ENCODE assay signal across 9 cellular contexts in genomic region chr6:31559606-31559957, GRCh38. TPM values are rescaled to one million over a fixed set of nuclear protein-coding genes. Genes with fewer than 3 reads are reported as not detected.
DNase-seq lines count a peak whose midpoint lies in the region; ATAC-seq and TF ChIP-seq lines count a peak whose summit lies in the region.
"Had no signal": no experiment of that assay in that cellular context is flagged by ENCODE, and none has a peak within 500 bp of the region (broad histone marks: within the 10 kb centered on the region; RNA-seq: fewer than 3 reads in every experiment).

No MANE protein-coding gene starts in this region.

- H3K9me2 ChIP-seq in DOHH2 (replicated peaks; ENCODE audit: control insufficient read depth, low read length) = no peaks in the 10 kb centered on the region

- peak overlapping the region; percentile 85 for H3K27ac ChIP-seq in DOHH2 (ENCODE audit: low read depth, low read length)
- H3K27ac ChIP-seq in brain microvascular endothelial cell = peak overlapping the region; percentile 68
- peak overlapping the region; percentile 98 for H3K27ac ChIP-seq in neutrophil

- peaks cover 75% of the 10 kb centered on the region for H3K4me1 ChIP-seq in DOHH2 (ENCODE audit: control insufficient read depth, low read length)
- peaks cover 67 to 68% of the 10 kb centered on the region in 2 experiments for H3K4me1 ChIP-seq in neutrophil (ENCODE audit: control insufficient read depth in 1 of 2, insufficient read depth in 1 of 2, low read depth in 1 of 2, low read length in 1 of 2)
- peaks cover 4% of the 10 kb centered on the region for H3K4me1 ChIP-seq in BE2C

- H3K9me3 ChIP-seq in DOHH2 (ENCODE audit: control insufficient read depth, insufficient read depth, low read length) = no peaks in the 10 kb centered on the region
- H3K9me3 ChIP-seq in neutrophil = no peaks in the 10 kb centered on the region
- no peaks in the 10 kb centered on the region for H3K9me3 ChIP-seq in BE2C

- peak overlapping the region; percentile 64 for H3K4me3 ChIP-seq in DOHH2 (ENCODE audit: low read length)
- H3K4me3 ChIP-seq in brain microvascular endothelial cell (ENCODE audit: low read depth, low read length) = no peak overlapping the region
- H3K4me3 ChIP-seq in neutrophil (ENCODE audit: low read depth in 1 of 2, low read length in 1 of 2) = peak overlapping the region; percentile 62 to 68
- no peak overlapping the region for H3K4me3 ChIP-seq in BE2C (ENCODE audit: low read depth, low read length)

- no peak for TF ChIP-seq CTCF in DOHH2 (IDR thresholded peaks at IDR 0.05; ENCODE audit: low read depth, low read length, poor library complexity, severe bottlenecking)
- TF ChIP-seq CTCF in brain microvascular endothelial cell (IDR thresholded peaks at IDR 0.05; ENCODE audit: low read depth, low read length, missing control alignments) = no peak
- TF ChIP-seq CTCF in neutrophil (IDR thresholded peaks at IDR 0.05) = no peak
- TF ChIP-seq CTCF in BE2C (IDR thresholded peaks at IDR 0.05; ENCODE audit: low read depth, low read length) = no peak

- peak overlapping the region; percentile 79 for H3K4me2 ChIP-seq in DOHH2 (ENCODE audit: low read length)

- peaks cover 16% of the 10 kb centered on the region for H3F3A ChIP-seq in DOHH2 (ENCODE audit: control insufficient read depth, insufficient read depth)

- H3K27me3 ChIP-seq in DOHH2 (ENCODE audit: control insufficient read depth, low read length) (peaks cover 8% of the 10 kb centered on the region), brain microvascular endothelial cell (replicated peaks) (no peaks in the 10 kb centered on the region), neutrophil (no peaks in the 10 kb centered on the region), BE2C (no peaks in the 10 kb centered on the region)

- in situ Hi-C loops in brain microvascular endothelial cell (cut with HindIII; ENCODE audit: low pct_ligation_motif_present, low sequenced_read_pairs) = no loop called here

- no peak for DNase-seq in brain microvascular endothelial cell
- no peak for DNase-seq in activated gamma-delta T cell (lab: John Stamatoyannopoulos, UW)
- DNase-seq in BE2C = no peak
- DNase-seq in DMS53 treated with DMSO at 0.1 percent for 48 hours (lab: John Stamatoyannopoulos, UW; ENCODE audit: unreplicated experiment) = no peak
- DNase-seq: NCI-H446 had no signal

- no peaks in the 10 kb centered on the region for H4K20me1 ChIP-seq in DOHH2 (ENCODE audit: control insufficient read depth, insufficient read depth, low read depth, low read length)

- ATAC-seq in HG03571 (IDR thresholded peaks at IDR 0.05; ENCODE audit: unreplicated experiment) (peak; percentile 1), GM21723 (IDR thresholded peaks at IDR 0.05; ENCODE audit: unreplicated experiment) (no peak)

- H3K36me3 ChIP-seq in DOHH2 (ENCODE audit: control insufficient read depth, low read length) = peaks cover 30% of the 10 kb centered on the region
- peaks cover 17% of the 10 kb centered on the region for H3K36me3 ChIP-seq in brain microvascular endothelial cell (replicated peaks)
- no peaks in the 10 kb centered on the region for H3K36me3 ChIP-seq in neutrophil
- H3K36me3 ChIP-seq in BE2C = peaks cover 21% of the 10 kb centered on the region

- H3K79me2 ChIP-seq in DOHH2 (ENCODE audit: control insufficient read depth, low read length) = no peaks in the 10 kb centered on the region

RNA-seq across cellular contexts. Expression of gene NFKBIL1, which starts 12.2 kb away (rescaled TPM):
- polyA plus RNA-seq in BE2C (2012; ENCODE audit: insufficient read depth, insufficient read length, low read depth) = 66.2 TPM

RNA-seq across cellular contexts. Expression of gene LTA, which starts 12.5 kb away (rescaled TPM):
- not detected for polyA plus RNA-seq in BE2C (2012; ENCODE audit: insufficient read depth, insufficient read length, low read depth)

RNA-seq across cellular contexts. Expression of gene ATP6V1G2, which starts 13.2 kb away (rescaled TPM):
- polyA plus RNA-seq in BE2C (2012; ENCODE audit: insufficient read depth, insufficient read length, low read depth) = 47.5 TPM

RNA-seq across cellular contexts. Expression of gene TNF, which starts 15.8 kb away (rescaled TPM):
- not detected for polyA plus RNA-seq in BE2C (2012; ENCODE audit: insufficient read depth, insufficient read length, low read depth)

RNA-seq across cellular contexts. Expression of gene DDX39B, which starts 17.8 kb away (rescaled TPM):
- polyA plus RNA-seq in BE2C (2012; ENCODE audit: insufficient read depth, insufficient read length, low read depth) = 635 TPM

Comparison
In these comparisons a context has a peak if more than half of its experiments do, and no peak if none do; other contexts are left out.
1. H3K4me3 ChIP-seq: peak in DOHH2 (single experiment) and neutrophil (2 of 2); none in brain microvascular endothelial cell (single experiment) and BE2C (single experiment).
2. Peak in every context shown above with its lines, with median percentiles within 50 percentile points of each other: H3K27ac ChIP-seq.